21 cellular contexts compared by ENCODE assay signal in genomic region chr10:61764486-61764885, GRCh38.
"Had no signal": no experiment of that assay in that cellular context is flagged by ENCODE, and none has a peak within 500 bp of the region (broad histone marks: within the 10 kb centered on the region; RNA-seq: fewer than 3 reads in every experiment).

No MANE protein-coding gene starts in this region.

- FAIRE-seq: islet of Langerhans had no signal

- H3K36me3 ChIP-seq: esophagus muscularis mucosa, gastrocnemius medialis, heart right ventricle, right atrium auricular region, sigmoid colon, thoracic aorta had no signal

- ATAC-seq: effector memory CD8-positive, alpha-beta T cell; gastrocnemius medialis; heart right ventricle; left lobe of liver; natural killer cell; stimulated activated naive B cell treated with anti-CD40 and anti-IgM and Interleukin-4, amounts not matched to agents 10 μg/mL and 1 μg/mL and 100 μg/mL, for 72 hours; stimulated activated naive CD8-positive, alpha-beta T cell treated with anti-CD3 and anti-CD28 coated beads, Interleukin-15, amount 100 ng/mL, for 72 hours had no signal

- H3K4me3 ChIP-seq: esophagus muscularis mucosa, gastrocnemius medialis, heart right ventricle, right atrium auricular region, sigmoid colon, skin epidermis, thoracic aorta had no signal

- H3K9me3 ChIP-seq: esophagus muscularis mucosa, gastrocnemius medialis, heart right ventricle, right atrium auricular region, sigmoid colon, thoracic aorta had no signal

- H3K9me3 Mint-ChIP-seq: effector memory CD8-positive, alpha-beta T cell; natural killer cell; stimulated activated naive CD8-positive, alpha-beta T cell treated with anti-CD3 and anti-CD28 coated beads, Interleukin-15, amount 100 ng/mL, for 72 hours had no signal

- H3K27ac ChIP-seq: epithelial cell of prostate, esophagus muscularis mucosa, gastrocnemius medialis, heart right ventricle, right atrium auricular region, sigmoid colon, thoracic aorta had no signal

- H3K27me3 Mint-ChIP-seq: effector memory CD8-positive, alpha-beta T cell; stimulated activated naive B cell treated with anti-CD40 and anti-IgM and Interleukin-4, amounts not matched to agents 10 μg/mL and 1 μg/mL and 100 μg/mL, for 72 hours; stimulated activated naive CD8-positive, alpha-beta T cell treated with anti-CD3 and anti-CD28 coated beads, Interleukin-15, amount 100 ng/mL, for 72 hours had no signal

- H3K27me3 ChIP-seq: esophagus muscularis mucosa, gastrocnemius medialis, heart right ventricle, right atrium auricular region, sigmoid colon had no signal

- H3K27ac Mint-ChIP-seq: stimulated activated naive B cell treated with anti-CD40 and anti-IgM and Interleukin-4, amounts not matched to agents 10 μg/mL and 1 μg/mL and 100 μg/mL, for 72 hours; stimulated activated naive CD8-positive, alpha-beta T cell treated with anti-CD3 and anti-CD28 coated beads, Interleukin-15, amount 100 ng/mL, for 72 hours had no signal

- H3K4me1 ChIP-seq: gastrocnemius medialis, heart right ventricle, right atrium auricular region had no signal

- H3K4me3 Mint-ChIP-seq: effector memory CD8-positive, alpha-beta T cell; natural killer cell; neural crest cell; stimulated activated naive B cell treated with anti-CD40 and anti-IgM and Interleukin-4, amounts not matched to agents 10 μg/mL and 1 μg/mL and 100 μg/mL, for 72 hours; stimulated activated naive CD8-positive, alpha-beta T cell treated with anti-CD3 and anti-CD28 coated beads, Interleukin-15, amount 100 ng/mL, for 72 hours had no signal

- DNase-seq: effector memory CD8-positive, alpha-beta T cell; gastrocnemius medialis; heart right ventricle; hypothalamus; kidney glomerular epithelial cell; mammary epithelial cell; natural killer cell; sigmoid colon; stimulated activated CD4-positive, alpha-beta T cell treated with anti-CD3 and anti-CD28 coated beads, Interleukin-2, amount 100 ng/mL, for 24 hours; stimulated activated CD4-positive, alpha-beta T cell treated with anti-CD3 and anti-CD28 coated beads, Interleukin-4, amount 100 ng/mL, for 4 hours; stimulated activated naive B cell treated with anti-CD40 and anti-IgM and Interleukin-4, amounts not matched to agents 10 μg/mL and 1 μg/mL and 100 μg/mL, for 72 hours; stimulated activated naive CD8-positive, alpha-beta T cell treated with anti-CD3 and anti-CD28 coated beads, Interleukin-15, amount 100 ng/mL, for 72 hours; substantia nigra had no signal

- H3K36me3 Mint-ChIP-seq: natural killer cell; stimulated activated naive B cell treated with anti-CD40 and anti-IgM and Interleukin-4, amounts not matched to agents 10 μg/mL and 1 μg/mL and 100 μg/mL, for 72 hours had no signal
